ENCODE assay signal across 11 cellular contexts in the genomic region with DNA sequence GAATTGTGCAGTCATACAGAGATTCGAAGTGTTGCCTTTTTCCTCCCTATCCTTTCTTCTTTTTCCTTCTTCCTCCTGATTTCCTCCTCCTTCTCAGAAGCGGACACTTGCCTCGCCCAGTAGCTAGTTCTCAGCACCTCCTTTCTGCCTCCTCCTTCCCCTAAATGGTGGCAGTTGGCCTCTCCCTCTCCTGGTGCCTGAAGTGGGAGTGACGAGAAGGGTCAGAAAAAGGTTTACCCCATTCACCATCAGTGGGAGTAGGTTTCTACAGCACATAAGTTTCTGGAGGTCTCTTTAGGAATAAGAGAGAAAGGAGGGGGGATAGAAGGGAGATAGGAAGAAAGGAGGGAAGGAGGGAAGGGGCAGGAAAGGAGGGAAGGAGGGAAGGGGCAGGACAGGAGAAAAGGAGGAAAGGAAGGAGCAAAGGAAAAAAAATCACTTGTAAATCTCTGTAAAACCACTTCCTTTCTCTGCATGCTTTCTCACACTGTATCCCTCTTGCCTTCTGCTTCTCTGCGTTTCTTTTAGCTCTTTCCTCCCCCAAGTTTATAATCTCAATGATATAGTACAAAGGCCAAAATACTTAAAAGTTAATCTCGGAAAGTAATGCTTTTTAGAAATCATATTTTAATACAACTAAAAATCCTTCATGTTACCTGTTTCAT. TPM values are rescaled to one million over a fixed set of nuclear protein-coding genes. Genes with fewer than 3 reads are reported as not detected.
A peak's percentile ranks its signal among the peaks of the same experiment; 100 is the strongest.
DNase-seq lines count a peak whose midpoint lies in the region; ATAC-seq and TF ChIP-seq lines count a peak whose summit lies in the region.
"Had no signal": no experiment of that assay in that cellular context is flagged by ENCODE, and none has a peak within 500 bp of the region (broad histone marks: within the 10 kb centered on the region; RNA-seq: fewer than 3 reads in every experiment).

No MANE protein-coding gene starts in this region.

- no peaks in the 10 kb centered on the region for H3K4me1 ChIP-seq in endodermal cell (ENCODE audit: control insufficient read depth, insufficient read depth, low read length)
- peaks cover 31% of the 10 kb centered on the region for H3K4me1 ChIP-seq in vagina
- no peaks in the 10 kb centered on the region for H3K4me1 ChIP-seq in BE2C

- no peak for TF ChIP-seq POLR2A in vagina (IDR thresholded peaks at IDR 0.05)

- H3K27ac Mint-ChIP-seq in endodermal cell = peak overlapping the region; percentile 62
- H3K27ac Mint-ChIP-seq in neural crest cell (ENCODE audit: unreplicated experiment) = peak overlapping the region; percentile 81
- H3K27ac Mint-ChIP-seq: activated T-helper 1 cell treated with anti-CD3 and anti-CD28 coated beads, Interleukin-12 subunit alpha, Interleukin-12 subunit beta, Interleukin-2, Interleukin-4 antibody, amounts not matched to agents 30 ng/mL and 10 ng/mL and 1 ng/mL, durations not matched to agents 14 hours and 24 hours and 36 hours had no signal

- H3K4me3 Mint-ChIP-seq in endodermal cell (no peak overlapping the region), neural crest cell (no peak overlapping the region)
- H3K4me3 Mint-ChIP-seq: activated T-helper 1 cell treated with anti-CD3 and anti-CD28 coated beads, Interleukin-12 subunit alpha, Interleukin-12 subunit beta, Interleukin-2, Interleukin-4 antibody, amounts not matched to agents 30 ng/mL and 10 ng/mL and 1 ng/mL, durations not matched to agents 14 hours and 24 hours and 36 hours had no signal

- no peaks in the 10 kb centered on the region for H3K9me3 ChIP-seq in endodermal cell (ENCODE audit: control insufficient read depth, low read length)
- no peaks in the 10 kb centered on the region for H3K9me3 ChIP-seq in vagina
- H3K9me3 ChIP-seq in BE2C = no peaks in the 10 kb centered on the region

- TF ChIP-seq CTCF in endodermal cell (conservative IDR thresholded peaks at IDR 0.05) (no peak), neural crest cell (conservative IDR thresholded peaks at IDR 0.05) (no peak), vagina (IDR thresholded peaks at IDR 0.05) (no peak), BE2C (IDR thresholded peaks at IDR 0.05; ENCODE audit: low read depth, low read length) (no peak)

- H3K27ac ChIP-seq in endodermal cell (ENCODE audit: low read depth, low read length) (no peak overlapping the region), vagina (peak overlapping the region; percentile 74)

- H3K4me1 Mint-ChIP-seq in endodermal cell (peaks cover 11% of the 10 kb centered on the region), neural crest cell (peaks cover 39% of the 10 kb centered on the region)

- H3K36me3 Mint-ChIP-seq in endodermal cell (ENCODE audit: low read depth) (no peaks in the 10 kb centered on the region), neural crest cell (ENCODE audit: low read depth) (no peaks in the 10 kb centered on the region)

- H3K27me3 Mint-ChIP-seq in endodermal cell (ENCODE audit: insufficient read depth) (no peaks in the 10 kb centered on the region), neural crest cell (ENCODE audit: low read depth) (no peaks in the 10 kb centered on the region)

- H3K4me3 ChIP-seq in endodermal cell (ENCODE audit: low read length) (no peak overlapping the region), vagina (no peak overlapping the region), BE2C (ENCODE audit: low read depth, low read length) (no peak overlapping the region)

- ATAC-seq in Right ventricle myocardium superior (ENCODE audit: poor library complexity) (peak; percentile 14), left ventricle myocardium superior (no peak), left lobe of liver (no peak)

- no peaks in the 10 kb centered on the region for H3K9me3 Mint-ChIP-seq in endodermal cell
- no peaks in the 10 kb centered on the region for H3K9me3 Mint-ChIP-seq in neural crest cell
- H3K9me3 Mint-ChIP-seq: activated T-helper 1 cell treated with anti-CD3 and anti-CD28 coated beads, Interleukin-12 subunit alpha, Interleukin-12 subunit beta, Interleukin-2, Interleukin-4 antibody, amounts not matched to agents 30 ng/mL and 10 ng/mL and 1 ng/mL, durations not matched to agents 14 hours and 24 hours and 36 hours had no signal

- 68 to 87% methylated on average over 4 to 6 of the region's 6 CpGs for WGBS in endodermal cell (ENCODE audit: insufficient coverage in 1 of 2, insufficient read length in 1 of 2), 2 experiments

- no peak overlapping the region for H3K9ac ChIP-seq in endodermal cell (ENCODE audit: extremely low read depth, low read length, poor library complexity, severe bottlenecking)

- DNase-seq in Right ventricle myocardium superior (no peak), left ventricle myocardium superior (no peak), endodermal cell (peak; percentile 59), neural crest cell (ENCODE audit: low read depth, low spot score) (no peak), vagina (ENCODE audit: extremely low spot score in 2 of 2) (no peak), iPS-NIHi7 (ENCODE audit: extremely low spot score) (no peak), left lobe of liver (ENCODE audit: low spot score) (no peak), BE2C (no peak)

- H3K36me3 ChIP-seq in endodermal cell (ENCODE audit: control insufficient read depth, insufficient read depth, low read length) (no peaks in the 10 kb centered on the region), vagina (no peaks in the 10 kb centered on the region), BE2C (no peaks in the 10 kb centered on the region)

- H3K27me3 ChIP-seq in endodermal cell (ENCODE audit: control insufficient read depth, insufficient read depth, low read length, poor library complexity, severe bottlenecking) (no peaks in the 10 kb centered on the region), vagina (no peaks in the 10 kb centered on the region), BE2C (no peaks in the 10 kb centered on the region)

- intact Hi-C loops in Right ventricle myocardium superior (cut with DNase I) = no loop called here
- intact Hi-C loops in left ventricle myocardium superior (cut with micrococcal nuclease) = loop anchor here (10.0 kb wide), 1 partner anchor 265 kb away; no protein-coding TSS in a partner anchor
- intact Hi-C loops in vagina (cut with DNase I) = no loop called here

RNA-seq across cellular contexts. Expression of a gene that starts 20.3 kb away (rescaled TPM):
- 14.3 TPM for total RNA-seq in Right ventricle myocardium superior
- 21.9 TPM for total RNA-seq in left ventricle myocardium superior
- total RNA-seq in endodermal cell = not detected
- not detected for polyA plus RNA-seq in endodermal cell (2013, experiment 1 of 2)
- polyA plus RNA-seq in endodermal cell (2013, experiment 2 of 2) = not detected
- total RNA-seq in neural crest cell = not detected in 2 replicates
- total RNA-seq in vagina = not detected
- not detected for total RNA-seq in left lobe of liver
- not detected for polyA plus RNA-seq in BE2C (2012; ENCODE audit: insufficient read depth, insufficient read length, low read depth)
- total RNA-seq: activated T-helper 1 cell treated with anti-CD3 and anti-CD28 coated beads, Interleukin-12 subunit alpha, Interleukin-12 subunit beta, Interleukin-2, Interleukin-4 antibody, amounts not matched to agents 30 ng/mL and 10 ng/mL and 1 ng/mL, durations not matched to agents 14 hours and 24 hours and 36 hours; dermis blood vessel endothelial cell; pulmonary artery endothelial cell had no signal

RNA-seq across cellular contexts. Expression of a gene that starts 43.7 kb away (rescaled TPM):
- total RNA-seq in Right ventricle myocardium superior = 12.7 TPM
- total RNA-seq in left ventricle myocardium superior = 12.3 TPM
- total RNA-seq in endodermal cell = 10 to 100 TPM; 24.0 to 24.3 TPM
- 31.4 TPM for polyA plus RNA-seq in endodermal cell (2013, experiment 1 of 2)
- 28.5 TPM for polyA plus RNA-seq in endodermal cell (2013, experiment 2 of 2)
- 25.0 and 27.8 TPM in 2 replicates for total RNA-seq in neural crest cell
- total RNA-seq in vagina = 14.5 TPM
- total RNA-seq in left lobe of liver = 7.6 TPM
- polyA plus RNA-seq in BE2C (2012; ENCODE audit: insufficient read depth, insufficient read length, low read depth) = 67.6 TPM

Comparison
In these comparisons a context has a peak if more than half of its experiments do, and no peak if none do; other contexts are left out.
1. RNA of a gene that starts 20.3 kb away (total RNA-seq): 21.9 TPM in left ventricle myocardium superior (single experiment) and 14.3 TPM in Right ventricle myocardium superior (single experiment); not detected in endodermal cell, not detected in neural crest cell, not detected in vagina (single experiment) and not detected in left lobe of liver (single experiment); every median in the first group is over 10 times any median in the second.